In the genomic region with DNA sequence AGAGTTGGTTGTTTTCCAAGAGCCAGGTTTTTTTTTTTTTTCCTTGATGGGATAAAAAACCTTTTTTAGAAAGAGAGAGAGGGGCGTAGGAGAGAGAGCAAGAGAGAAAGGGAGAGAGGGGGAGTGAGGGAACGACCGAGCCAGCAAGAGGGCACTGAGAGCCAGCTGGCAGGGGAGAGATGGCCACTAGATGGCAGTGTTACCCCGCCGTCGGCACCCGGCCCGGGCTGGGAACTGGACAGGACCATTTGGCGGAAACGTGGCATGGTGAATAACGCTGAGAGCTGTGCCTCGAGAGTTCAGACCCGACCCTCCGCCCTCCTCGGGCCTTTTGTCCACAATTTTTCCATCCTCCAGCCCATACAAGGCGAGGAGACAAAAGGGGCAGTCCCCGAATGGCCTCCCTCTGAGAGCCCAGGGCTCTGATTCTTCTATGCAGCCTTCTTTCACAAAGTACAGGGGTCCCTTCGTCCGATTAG, we compare ENCODE assay signal across 8 cellular contexts.
DNase-seq lines count a peak whose midpoint lies in the region; ATAC-seq and TF ChIP-seq lines count a peak whose summit lies in the region.

No MANE protein-coding gene starts in this region.

- peak; percentile 51 to 64 for DNase-seq in AML-193 (lab: John Stamatoyannopoulos, UW)
- DNase-seq in NCI-H226 = peak; percentile 62
- DNase-seq in activated CD4-positive, alpha-beta T cell treated with anti-CD3 and anti-CD28 coated beads for 1 hour = peak; percentile 59
- peak; percentile 83 for DNase-seq in choroid plexus epithelial cell (ENCODE audit: low read depth)
- DNase-seq in stimulated activated CD4-positive, alpha-beta T cell treated with anti-CD3 and anti-CD28 coated beads, Interleukin-1b, Interleukin-23, amount 100 ng/mL, for 48 hours = peak; percentile 76

- H3K4me3 ChIP-seq in choroid plexus epithelial cell (ENCODE audit: low read depth, low read length) = peak overlapping the region; percentile 53

- peak; percentile 97 for TF ChIP-seq CTCF in choroid plexus epithelial cell (conservative IDR thresholded peaks at IDR 0.05; ENCODE audit: low read depth, low read length)

- H3K27ac ChIP-seq in layer of hippocampus (ENCODE audit: low read depth, low read length) = peak overlapping the region; percentile 50

- no peaks in the 10 kb centered on the region for H3K27me3 ChIP-seq in layer of hippocampus (ENCODE audit: control insufficient read depth, insufficient read depth, low read length)

- peak; percentile 79 for ATAC-seq in GM19025 (IDR thresholded peaks at IDR 0.05; ENCODE audit: low read depth, unreplicated experiment)
- peak; percentile 92 for ATAC-seq in HG03196 (IDR thresholded peaks at IDR 0.05; ENCODE audit: unreplicated experiment)

Comparison
In these comparisons a context has a peak if more than half of its experiments do, and no peak if none do; other contexts are left out.
1. Peak in every context shown above with its lines: DNase-seq, ATAC-seq, H3K4me3 ChIP-seq and H3K27ac ChIP-seq.